Comparison of ENCODE assay signal across 8 cellular contexts in genomic region chr12:27709212-27709931, GRCh38. TPM values are rescaled to one million over a fixed set of nuclear protein-coding genes. Genes with fewer than 3 reads are reported as not detected.
DNase-seq lines count a peak whose midpoint lies in the region; ATAC-seq and TF ChIP-seq lines count a peak whose summit lies in the region.
"Had no signal": no experiment of that assay in that cellular context is flagged by ENCODE, and none has a peak within 500 bp of the region (broad histone marks: within the 10 kb centered on the region; RNA-seq: fewer than 3 reads in every experiment).

No MANE protein-coding gene starts in this region.

- H3F3A ChIP-seq in smooth muscle cell (ENCODE audit: low read depth) = no peaks in the 10 kb centered on the region

- DNase-seq in GM06990 (ENCODE audit: extremely low read depth, insufficient read length) (no peak), T-cell (no peak), foreskin keratinocyte (no peak), smooth muscle cell (lab: John Stamatoyannopoulos, UW; ENCODE audit: unreplicated experiment) (no peak), NCI-H524 treated with DMSO at 0.1 percent for 48 hours (lab: John Stamatoyannopoulos, UW) (no peak)
- DNase-seq: NCI-H1048 had no signal

- H3K27me3 ChIP-seq in GM06990 (replicated peaks; ENCODE audit: control insufficient read depth, insufficient read depth, low read length) (no peaks in the 10 kb centered on the region), foreskin keratinocyte (no peaks in the 10 kb centered on the region), smooth muscle cell (ENCODE audit: low read depth) (no peaks in the 10 kb centered on the region)

- H3K79me2 ChIP-seq in smooth muscle cell (ENCODE audit: low read depth) = peaks cover 37% of the 10 kb centered on the region

- WGBS in smooth muscle cell (ENCODE audit: low lambda C conversion rate) = 97% methylated on average over 12 of the region's 12 CpGs

- TF ChIP-seq CTCF in GM06990 (IDR thresholded peaks at IDR 0.05; ENCODE audit: insufficient read depth, low read length, poor library complexity, severe bottlenecking) (no peak), foreskin keratinocyte (conservative IDR thresholded peaks at IDR 0.05) (no peak), smooth muscle cell (IDR thresholded peaks at IDR 0.05; ENCODE audit: borderline replicate concordance, insufficient read depth, poor library complexity, severe bottlenecking) (no peak)

- H3K27me3 Mint-ChIP-seq in T-cell = no peaks in the 10 kb centered on the region

- CTCF ChIA-PET in T-cell (lab: Charles Lee) = interaction anchor here in 1 of 2 donors (0.9 to 1.0 kb wide), 2 partner anchors 113 to 693 kb away, joined by 3 to 6 read pairs; no protein-coding TSS in a partner anchor

- H3K4me3 ChIP-seq in GM06990 (replicated peaks; ENCODE audit: low read depth, low read length) (peak overlapping the region; percentile 96), smooth muscle cell (no peak overlapping the region)

- no peak overlapping the region for H2AFZ ChIP-seq in smooth muscle cell (ENCODE audit: low read depth)

- H3K4me2 ChIP-seq in smooth muscle cell = no peak overlapping the region

- POLR2A ChIA-PET in T-cell (lab: Charles Lee) = no interaction called here

- H3K9ac ChIP-seq in smooth muscle cell (ENCODE audit: low read depth) = no peak overlapping the region

- peaks cover 6% of the 10 kb centered on the region for H4K20me1 ChIP-seq in smooth muscle cell (ENCODE audit: low read depth)

- H3K4me3 Mint-ChIP-seq in T-cell = peak overlapping the region; percentile 96 to 98 (median 98)

- peaks cover 28 to 40% (median 38%) of the 10 kb centered on the region in 3 donors for H3K4me1 Mint-ChIP-seq in T-cell

- H3K27ac ChIP-seq in foreskin keratinocyte (peak overlapping the region; percentile 66), smooth muscle cell (ENCODE audit: low read depth) (peak overlapping the region; percentile 73)

- H3K27ac Mint-ChIP-seq in T-cell = no peak overlapping the region

- no peaks in the 10 kb centered on the region for H3K9me3 ChIP-seq in smooth muscle cell (replicated peaks; ENCODE audit: low read depth)

- no peaks in the 10 kb centered on the region for H3K9me3 Mint-ChIP-seq in T-cell

- H3K36me3 Mint-ChIP-seq in T-cell = peaks cover 7% of the 10 kb centered on the region

- ATAC-seq in T-cell (replicated peaks in 1 of 4) (no peak), foreskin keratinocyte (no peak), HG03025 (IDR thresholded peaks at IDR 0.05; ENCODE audit: low FRiP score, unreplicated experiment) (no peak), HG02852 (IDR thresholded peaks at IDR 0.05; ENCODE audit: unreplicated experiment) (no peak)

- peaks cover 12% of the 10 kb centered on the region for H3K4me1 ChIP-seq in foreskin keratinocyte
- H3K4me1 ChIP-seq in smooth muscle cell (ENCODE audit: low read depth) = peaks cover 10% of the 10 kb centered on the region

- H3K36me3 ChIP-seq in GM06990 (ENCODE audit: control insufficient read depth, insufficient read depth, low read length) = peaks cover 3% of the 10 kb centered on the region
- no peaks in the 10 kb centered on the region for H3K36me3 ChIP-seq in smooth muscle cell (ENCODE audit: low read depth)

RNA-seq across cellular contexts. Expression of gene MRPS35, which starts 1.3 kb away (rescaled TPM):
- total RNA-seq in T-cell (10 to 100 TPM; 19.7 to 23.0 (median 22.5) TPM), foreskin keratinocyte (62.6 and 68.9 TPM in 2 replicates), smooth muscle cell (75.6 and 77.1 TPM in 2 replicates)
- polyA plus RNA-seq in foreskin keratinocyte (45.9 and 53.7 TPM in 2 replicates), smooth muscle cell (51.6 and 55.6 TPM in 2 replicates)

RNA-seq across cellular contexts. Expression of gene REP15, which starts 13.1 kb away (rescaled TPM):
- total RNA-seq in T-cell (under 1 TPM in 1 of 5 donors, not detected in 4; 0.46 TPM), foreskin keratinocyte (3.4 TPM in 2 replicates), smooth muscle cell (1.7 and 3.6 TPM in 2 replicates)
- polyA plus RNA-seq in foreskin keratinocyte (2.5 and 2.9 TPM in 2 replicates), smooth muscle cell (0.47 and 2.2 TPM in 2 replicates)
